Comparison of ENCODE assay signal across 7 cellular contexts in genomic region chr17:49494937-49495841, GRCh38. TPM values are rescaled to one million over a fixed set of nuclear protein-coding genes. Genes with fewer than 3 reads are reported as not detected.
DNase-seq lines count a peak whose midpoint lies in the region; ATAC-seq and TF ChIP-seq lines count a peak whose summit lies in the region.

Gene NGFR, plus strand, starts transcription at chr17:49495293. Its CDS starts 125 bp downstream, at chr17:49495418.

- H3K27ac ChIP-seq in body of pancreas (no peak within 1 kb of the TSS), skin epidermis (peak within 1 kb of the TSS in 5 of 21 experiments; percentile 8 to 36 (median 24))

- H3K36me3 ChIP-seq in body of pancreas (replicated peaks in 1 of 2; ENCODE audit: insufficient read depth in 1 of 2, low read depth in 2 of 2), result no peaks in the 10 kb centered on the region

- intact Hi-C loops in body of pancreas (cut with DNase I), result no loop called here

- peak; percentile 15 to 24 (median 17) for TF ChIP-seq POLR2A in body of pancreas (IDR thresholded peaks at IDR 0.05)

- H3K4me1 ChIP-seq in body of pancreas, result peaks cover 29% of the 10 kb centered on the region

- TF ChIP-seq CTCF in GM12875 (IDR thresholded peaks at IDR 0.05; ENCODE audit: borderline replicate concordance, insufficient read depth, low read depth, low read length) (0 out of 2 replicates have a peak, but pooled peaks have one; percentile 11), body of pancreas (IDR thresholded peaks at IDR 0.05) (no peak)

- no peaks in the 10 kb centered on the region for H3K9me3 ChIP-seq in body of pancreas

- 1 to 3% methylated on average over 13 to 67 of the region's 81 CpGs for WGBS in body of pancreas, 2 donors

- in situ Hi-C loops in KBM-7 (cut with MboI; ENCODE audit: low pct_unique_long_range_greater_than_20kb, low sequenced_read_pairs), result no loop called here

- DNase-seq in KBM-7 (peak; percentile 65), T-helper 1 cell (peak; percentile 31 to 55 (median 41)), body of pancreas (peak in 1 of 4 donors; percentile 32), iPS-NIHi7 (ENCODE audit: extremely low spot score) (peak; percentile 87)

- peaks cover 0 to 40% of the 10 kb centered on the region in 2 donors for H3K27me3 ChIP-seq in body of pancreas

- H3K4me3 ChIP-seq in GM12875 (ENCODE audit: low read depth, low read length) (peak within 1 kb of the TSS; percentile 48), body of pancreas (no peak within 1 kb of the TSS), skin epidermis (peak within 1 kb of the TSS; percentile 18 to 44 (median 27))

- ATAC-seq in body of pancreas (peak; percentile 40), GM18873 (IDR thresholded peaks at IDR 0.05; ENCODE audit: low FRiP score, unreplicated experiment) (no peak)

RNA-seq across cellular contexts. Expression of gene NGFR, which starts in this region (rescaled TPM):
- 10 to 100 TPM; 10.1 to 27.7 TPM for total RNA-seq in body of pancreas

Comparison
In these comparisons a context has a peak if more than half of its experiments do, and no peak if none do; other contexts are left out.
1. H3K4me3 ChIP-seq: peak in GM12875 (single experiment) and skin epidermis (7 of 7); none in body of pancreas (0 of 2).